26 cellular contexts compared by ENCODE assay signal in genomic region chr12:113296557-113297213, GRCh38. TPM values are rescaled to one million over a fixed set of nuclear protein-coding genes. Genes with fewer than 3 reads are reported as not detected.
DNase-seq lines count a peak whose midpoint lies in the region; ATAC-seq and TF ChIP-seq lines count a peak whose summit lies in the region.
"Had no signal": no experiment of that assay in that cellular context is flagged by ENCODE, and none has a peak within 500 bp of the region (broad histone marks: within the 10 kb centered on the region; RNA-seq: fewer than 3 reads in every experiment).

No MANE protein-coding gene starts in this region.

- H3K4me1 ChIP-seq in heart right ventricle (peaks cover 5 to 59% (median 33%) of the 10 kb centered on the region in 9 donors), adrenal gland (replicated peaks in 1 of 2) (peaks cover 38 to 47% of the 10 kb centered on the region in 2 donors), right lobe of liver (peaks cover 0 to 26% (median 12%) of the 10 kb centered on the region in 4 donors), HAP-1 (peaks cover 3% of the 10 kb centered on the region)

- H3K4me3 ChIP-seq in heart right ventricle (no peak overlapping the region), adrenal gland (no peak overlapping the region), right lobe of liver (no peak overlapping the region), HAP-1 (no peak overlapping the region)
- H3K4me3 ChIP-seq: upper lobe of left lung had no signal

- DNase-seq in heart right ventricle (no peak), Right ventricle myocardium superior (no peak), adrenal gland (no peak), right lobe of liver (no peak), type B pancreatic cell (ENCODE audit: extremely low spot score, unreplicated experiment) (no peak), HAP-1 (ENCODE audit: low spot score in 2 of 2) (no peak), mucosa of gallbladder (ENCODE audit: low spot score) (no peak)
- no peak for DNase-seq in stimulated activated CD8-positive, alpha-beta memory T cell treated with anti-CD3 and anti-CD28 coated beads, Interleukin-4, amount 100 ng/mL, for 48 hours
- DNase-seq: activated CD4-positive, alpha-beta T cell treated with anti-CD3 and anti-CD28 coated beads for 4 hours; activated CD8-positive, alpha-beta memory T cell treated with anti-CD3 and anti-CD28 coated beads for 24 hours; activated naive CD4-positive, alpha-beta T cell; activated T-cell treated with anti-CD3 and anti-CD28 coated beads, Interleukin-2, amount 50 U/mL, for 48 hours; aorta; head of caudate nucleus; naive B cell; NCI-H187 treated with DMSO at 0.1 percent for 48 hours; NCI-H526 treated with DMSO at 0.1 percent for 48 hours; occipital lobe; RPMI8226; SK-N-SH; stimulated activated CD4-positive, alpha-beta T cell treated with anti-CD3 and anti-CD28 coated beads, Interleukin-4, amount 100 ng/mL, for 24 hours; T-helper 2 cell had no signal

- TF ChIP-seq POLR2A in adrenal gland (IDR thresholded peaks at IDR 0.05) (no peak), right lobe of liver (IDR thresholded peaks at IDR 0.05) (no peak)

- WGBS in heart right ventricle, 2 donors: 76% methylated on average over 23 of the region's 23 CpGs
- WGBS in adrenal gland, 4 donors: 82 to 90% (median 84%) methylated on average over 16 to 23 of the region's 23 CpGs
- 86% methylated on average over 14 of the region's 23 CpGs for WGBS in right lobe of liver (ENCODE audit: insufficient coverage, low coverage, low lambda C conversion rate, missing lambda C conversion rate)

- no peaks in the 10 kb centered on the region for H3K27me3 ChIP-seq in heart right ventricle
- no peaks in the 10 kb centered on the region for H3K27me3 ChIP-seq in adrenal gland
- no peaks in the 10 kb centered on the region for H3K27me3 ChIP-seq in right lobe of liver
- H3K27me3 ChIP-seq in HAP-1 (ENCODE audit: low read depth): no peaks in the 10 kb centered on the region
- H3K27me3 ChIP-seq: upper lobe of left lung had no signal

- H3K36me3 Mint-ChIP-seq in type B pancreatic cell: peaks cover 12% of the 10 kb centered on the region

- H3K9me3 ChIP-seq in heart right ventricle: no peaks in the 10 kb centered on the region
- no peaks in the 10 kb centered on the region for H3K9me3 ChIP-seq in adrenal gland (replicated peaks in 1 of 3)
- H3K9me3 ChIP-seq in right lobe of liver: no peaks in the 10 kb centered on the region
- H3K9me3 ChIP-seq in HAP-1: no peaks in the 10 kb centered on the region
- H3K9me3 ChIP-seq: SK-N-SH, upper lobe of left lung had no signal

- H3K4me1 Mint-ChIP-seq in type B pancreatic cell (ENCODE audit: unreplicated experiment): no peaks in the 10 kb centered on the region
- H3K4me1 Mint-ChIP-seq: central memory CD8-positive, alpha-beta T cell had no signal

- H3K36me3 ChIP-seq in heart right ventricle (peaks cover 0 to 94% (median 50%) of the 10 kb centered on the region in 9 donors), adrenal gland (replicated peaks in 1 of 2) (peaks cover 0 to 63% of the 10 kb centered on the region in 2 donors), right lobe of liver (peaks cover 0 to 41% (median 4%) of the 10 kb centered on the region in 4 donors), HAP-1 (replicated peaks) (peaks cover 30% of the 10 kb centered on the region)

- no peak for TF ChIP-seq CTCF in heart right ventricle (IDR thresholded peaks at IDR 0.05)
- no peak for TF ChIP-seq CTCF in adrenal gland (IDR thresholded peaks at IDR 0.05)
- TF ChIP-seq CTCF in right lobe of liver (IDR thresholded peaks at IDR 0.05): no peak
- TF ChIP-seq CTCF in type B pancreatic cell (conservative IDR thresholded peaks at IDR 0.05): no peak

- intact Hi-C loops in heart right ventricle (cut with DNase I): no loop called here
- intact Hi-C loops in Right ventricle myocardium superior (cut with DNase I): no loop called here
- intact Hi-C loops in adrenal gland (cut with DNase I): loop anchor here (10.0 kb wide), 2 partner anchors 92 to 102 kb away; no protein-coding TSS in a partner anchor
- intact Hi-C loops in right lobe of liver (cut with DNase I): loop anchor here in 1 of 2 donors (10.0 kb wide), 1 partner anchor 102 kb away; no protein-coding TSS in a partner anchor

- no peaks in the 10 kb centered on the region for H3K27me3 Mint-ChIP-seq in type B pancreatic cell
- H3K27me3 Mint-ChIP-seq: central memory CD8-positive, alpha-beta T cell; naive B cell; stimulated activated naive CD8-positive, alpha-beta T cell treated with anti-CD3 and anti-CD28 coated beads, Interleukin-15, Interleukin-2, amounts not matched to agents 100 ng/mL and 50 ng/mL, for 24 hours had no signal

- peak overlapping the region; percentile 18 for H3K27ac Mint-ChIP-seq in type B pancreatic cell
- H3K27ac Mint-ChIP-seq: stimulated activated naive CD8-positive, alpha-beta T cell treated with anti-CD3 and anti-CD28 coated beads, Interleukin-15, Interleukin-2, amounts not matched to agents 100 ng/mL and 50 ng/mL, for 24 hours had no signal

- no peak overlapping the region for H3K4me3 Mint-ChIP-seq in type B pancreatic cell
- H3K4me3 Mint-ChIP-seq: central memory CD8-positive, alpha-beta T cell; naive B cell; stimulated activated naive CD8-positive, alpha-beta T cell treated with anti-CD3 and anti-CD28 coated beads, Interleukin-15, Interleukin-2, amounts not matched to agents 100 ng/mL and 50 ng/mL, for 24 hours had no signal

- H3K27ac ChIP-seq in heart right ventricle (peak overlapping the region in 8 of 10 donors; percentile 7 to 90 (median 81)), adrenal gland (peak overlapping the region in 3 of 5 donors; percentile 90 to 96 (median 93)), right lobe of liver (peak overlapping the region in 2 of 3 donors; percentile 79 to 90)
- H3K27ac ChIP-seq: epithelial cell of prostate had no signal

- H3K9me3 Mint-ChIP-seq in type B pancreatic cell: no peaks in the 10 kb centered on the region
- H3K9me3 Mint-ChIP-seq: central memory CD8-positive, alpha-beta T cell; naive B cell; stimulated activated naive CD8-positive, alpha-beta T cell treated with anti-CD3 and anti-CD28 coated beads, Interleukin-15, Interleukin-2, amounts not matched to agents 100 ng/mL and 50 ng/mL, for 24 hours had no signal

- in situ Hi-C loops in HAP-1 (cut with MboI; ENCODE audit: low sequenced_read_pairs): no loop called here

- ATAC-seq in heart right ventricle: peak in 2 of 8 donors; percentile 5 to 10
- no peak for ATAC-seq in Right ventricle myocardium superior (ENCODE audit: poor library complexity)
- ATAC-seq in right lobe of liver: no peak

RNA-seq across cellular contexts. Expression of gene SLC8B1, which starts 38.2 kb away (rescaled TPM):
- total RNA-seq in heart right ventricle (10 to 100 TPM in 6 of 10 donors, 1 to 10 TPM in 4; 7.2 to 15.0 (median 11.9) TPM), Right ventricle myocardium superior (12.3 TPM), adrenal gland (100 to 1,000 TPM; 125 to 286 (median 172) TPM), right lobe of liver (10 to 100 TPM; 12.6 to 32.7 (median 21.5) TPM), type B pancreatic cell (ENCODE audit: low replicate concordance) (29.6 and 77.7 TPM in 2 replicates), mucosa of gallbladder (36.6 TPM)
- polyA plus RNA-seq in heart right ventricle (10 to 100 TPM in 1 of 2 donors, 1 to 10 TPM in 1; 8.0 to 16.9 TPM), adrenal gland (100 to 1,000 TPM; 194 to 288 (median 216) TPM)

Comparison
In these comparisons a context has a peak if more than half of its experiments do, and no peak if none do; other contexts are left out.
1. intact Hi-C loops: an anchor here in adrenal gland (10.0 kb wide); none called in heart right ventricle and Right ventricle myocardium superior.